1 cellular context compared by ENCODE assay signal in the genomic region with DNA sequence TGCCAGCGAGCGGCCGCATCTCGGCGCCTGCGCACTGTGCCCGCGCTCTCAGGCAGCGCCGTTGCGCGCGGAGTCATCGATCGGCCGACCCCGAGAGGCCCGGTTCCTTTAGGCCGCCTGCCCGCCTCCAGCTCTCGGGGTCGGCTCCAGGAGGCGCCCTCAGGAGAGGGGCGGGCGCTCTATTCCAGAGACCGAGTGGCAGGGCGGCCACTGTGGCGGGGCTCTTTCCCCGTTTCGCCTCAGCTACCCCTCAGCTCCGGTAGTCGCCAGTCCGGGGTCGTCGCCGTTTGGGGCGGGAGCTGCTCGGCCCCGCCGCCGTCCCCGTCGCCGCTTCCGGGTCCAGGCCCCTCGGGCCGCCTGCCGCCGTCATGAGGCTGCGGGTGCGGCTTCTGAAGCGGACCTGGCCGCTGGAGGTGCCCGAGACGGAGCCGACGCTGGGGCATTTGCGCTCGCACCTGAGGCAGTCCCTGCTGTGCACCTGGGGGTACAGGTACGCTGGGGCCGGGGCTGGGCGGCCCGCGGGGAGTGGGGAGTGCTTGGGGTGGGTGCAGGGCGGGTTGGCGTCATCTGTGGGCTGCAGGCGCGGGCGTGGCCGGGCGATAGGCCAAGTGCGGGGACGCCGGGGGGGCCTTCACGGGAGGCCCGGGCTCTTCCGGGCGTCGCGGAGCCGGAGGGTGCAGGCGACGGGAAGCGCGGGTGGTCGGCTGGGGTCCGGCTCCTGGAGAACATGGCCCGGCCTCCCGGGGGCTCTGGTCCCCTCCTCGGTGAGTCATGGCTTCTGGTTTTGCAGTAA.
A peak's percentile ranks its signal among the peaks of the same experiment; 100 is the strongest.
TF ChIP-seq lines count a peak whose summit lies in the region.

A gene (plus strand): TSS at position 177 of the 793 bp plus-strand sequence. CDS start 192 bp downstream, at position 369.

TF ChIP-seq in HEK293, 187 proteins besides CTCF, POLR2A, EP300 and RAD21 (continued from another document and continues in another):
- TF ChIP-seq ZBTB1 (tag by site-specific recombination; IDR thresholded peaks at IDR 0.05) (peak; percentile 87; the same call in 1 of the 2 replicates), SP2 (tag by site-specific recombination; IDR thresholded peaks at IDR 0.05) (peak; percentile 81), GLIS2 (tag by site-specific recombination; IDR thresholded peaks at IDR 0.05) (peak; percentile 99), ZNF223 (tag by site-specific recombination; IDR thresholded peaks at IDR 0.05) (peak; percentile 57; the same call in 1 of the 2 replicates), KLF10 (tag by site-specific recombination; IDR thresholded peaks at IDR 0.05) (0 out of 2 replicates have a peak, but pooled peaks have one; percentile 42), ZNF623 (tag by site-specific recombination; IDR thresholded peaks at IDR 0.05) (no peak), MYNN (tag by site-specific recombination; IDR thresholded peaks at IDR 0.05; ENCODE audit: borderline replicate concordance) (0 out of 2 replicates have a peak, but pooled peaks have one; percentile 25), ZBTB20 (tag by site-specific recombination; IDR thresholded peaks at IDR 0.05) (peak; percentile 74), ZFP69B (tag by site-specific recombination; IDR thresholded peaks at IDR 0.05) (peak; percentile 9; the same call in 1 of the 2 replicates), MZF1 (tag by site-specific recombination; IDR thresholded peaks at IDR 0.05; ENCODE audit: borderline replicate concordance) (peak; percentile 59; the same call in 1 of the 2 replicates), ZNF37A (tag by site-specific recombination; IDR thresholded peaks at IDR 0.05) (no peak), ZNF660 (tag by site-specific recombination; IDR thresholded peaks at IDR 0.05) (peak; percentile 62), ZSCAN30 (tag by site-specific recombination; IDR thresholded peaks at IDR 0.05) (peak; percentile 36; the same call in 1 of the 2 replicates), ZXDB (tag by site-specific recombination; IDR thresholded peaks at IDR 0.05) (peak; percentile 84), PRDM1 (tag by site-specific recombination; IDR thresholded peaks at IDR 0.05) (no peak), ZNF585B (tag by site-specific recombination; IDR thresholded peaks at IDR 0.05) (0 out of 2 replicates have a peak, but pooled peaks have one; percentile 12), ZNF501 (tag by site-specific recombination; IDR thresholded peaks at IDR 0.05) (peak; percentile 46; the same call in 1 of the 2 replicates), ZBTB8A (tag by site-specific recombination; IDR thresholded peaks at IDR 0.05) (peak; percentile 85), ZNF658 (tag by site-specific recombination; IDR thresholded peaks at IDR 0.05) (no peak), ZNF777 (tag by site-specific recombination; IDR thresholded peaks at IDR 0.05; ENCODE audit: borderline replicate concordance) (peak; percentile 52; the same call in 1 of the 2 replicates), ZNF544 (tag by site-specific recombination; IDR thresholded peaks at IDR 0.05) (no peak), ZNF121 (tag by site-specific recombination; IDR thresholded peaks at IDR 0.05) (0 out of 2 replicates have a peak, but pooled peaks have one; percentile 29), OSR2 (tag by site-specific recombination; IDR thresholded peaks at IDR 0.05) (peak; percentile 70), ZNF404 (tag by site-specific recombination; IDR thresholded peaks at IDR 0.05) (no peak), ZIC2 (tag by site-specific recombination; IDR thresholded peaks at IDR 0.05) (peak; percentile 82), ZNF335 (tag by site-specific recombination; conservative IDR thresholded peaks at IDR 0.05) (peak; percentile 99), KLF8 (tag by site-specific recombination; IDR thresholded peaks at IDR 0.05) (peak; percentile 83), ZNF114 (tag by site-specific recombination; IDR thresholded peaks at IDR 0.05) (no peak), ZBTB17 (tag by site-specific recombination; IDR thresholded peaks at IDR 0.05) (peak; percentile 94), KLF16 (tag by site-specific recombination; IDR thresholded peaks at IDR 0.05) (peak; percentile 46; the same call in 1 of the 2 replicates), ZNF549 (tag by site-specific recombination; IDR thresholded peaks at IDR 0.05) (no peak)
- TF ChIP-seq, protein P1, sequence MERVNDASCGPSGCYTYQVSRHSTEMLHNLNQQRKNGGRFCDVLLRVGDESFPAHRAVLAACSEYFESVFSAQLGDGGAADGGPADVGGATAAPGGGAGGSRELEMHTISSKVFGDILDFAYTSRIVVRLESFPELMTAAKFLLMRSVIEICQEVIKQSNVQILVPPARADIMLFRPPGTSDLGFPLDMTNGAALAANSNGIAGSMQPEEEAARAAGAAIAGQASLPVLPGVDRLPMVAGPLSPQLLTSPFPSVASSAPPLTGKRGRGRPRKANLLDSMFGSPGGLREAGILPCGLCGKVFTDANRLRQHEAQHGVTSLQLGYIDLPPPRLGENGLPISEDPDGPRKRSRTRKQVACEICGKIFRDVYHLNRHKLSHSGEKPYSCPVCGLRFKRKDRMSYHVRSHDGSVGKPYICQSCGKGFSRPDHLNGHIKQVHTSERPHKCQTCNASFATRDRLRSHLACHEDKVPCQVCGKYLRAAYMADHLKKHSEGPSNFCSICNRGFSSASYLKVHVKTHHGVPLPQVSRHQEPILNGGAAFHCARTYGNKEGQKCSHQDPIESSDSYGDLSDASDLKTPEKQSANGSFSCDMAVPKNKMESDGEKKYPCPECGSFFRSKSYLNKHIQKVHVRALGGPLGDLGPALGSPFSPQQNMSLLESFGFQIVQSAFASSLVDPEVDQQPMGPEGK (tag by site-specific recombination; IDR thresholded peaks at IDR 0.05), result peak; percentile 93
- TF ChIP-seq, protein P2, sequence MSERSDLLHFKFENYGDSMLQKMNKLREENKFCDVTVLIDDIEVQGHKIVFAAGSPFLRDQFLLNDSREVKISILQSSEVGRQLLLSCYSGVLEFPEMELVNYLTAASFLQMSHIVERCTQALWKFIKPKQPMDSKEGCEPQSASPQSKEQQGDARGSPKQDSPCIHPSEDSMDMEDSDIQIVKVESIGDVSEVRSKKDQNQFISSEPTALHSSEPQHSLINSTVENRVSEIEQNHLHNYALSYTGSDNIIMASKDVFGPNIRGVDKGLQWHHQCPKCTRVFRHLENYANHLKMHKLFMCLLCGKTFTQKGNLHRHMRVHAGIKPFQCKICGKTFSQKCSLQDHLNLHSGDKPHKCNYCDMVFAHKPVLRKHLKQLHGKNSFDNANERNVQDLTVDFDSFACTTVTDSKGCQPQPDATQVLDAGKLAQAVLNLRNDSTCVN (tag by site-specific recombination; optimal IDR thresholded peaks at IDR 0.05), result peak; percentile 99
- TF ChIP-seq, protein P3, sequence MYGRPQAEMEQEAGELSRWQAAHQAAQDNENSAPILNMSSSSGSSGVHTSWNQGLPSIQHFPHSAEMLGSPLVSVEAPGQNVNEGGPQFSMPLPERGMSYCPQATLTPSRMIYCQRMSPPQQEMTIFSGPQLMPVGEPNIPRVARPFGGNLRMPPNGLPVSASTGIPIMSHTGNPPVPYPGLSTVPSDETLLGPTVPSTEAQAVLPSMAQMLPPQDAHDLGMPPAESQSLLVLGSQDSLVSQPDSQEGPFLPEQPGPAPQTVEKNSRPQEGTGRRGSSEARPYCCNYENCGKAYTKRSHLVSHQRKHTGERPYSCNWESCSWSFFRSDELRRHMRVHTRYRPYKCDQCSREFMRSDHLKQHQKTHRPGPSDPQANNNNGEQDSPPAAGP (tag by site-specific recombination; IDR thresholded peaks at IDR 0.05), result 0 out of 2 replicates have a peak, but pooled peaks have one; percentile 74
- TF ChIP-seq, protein P4, sequence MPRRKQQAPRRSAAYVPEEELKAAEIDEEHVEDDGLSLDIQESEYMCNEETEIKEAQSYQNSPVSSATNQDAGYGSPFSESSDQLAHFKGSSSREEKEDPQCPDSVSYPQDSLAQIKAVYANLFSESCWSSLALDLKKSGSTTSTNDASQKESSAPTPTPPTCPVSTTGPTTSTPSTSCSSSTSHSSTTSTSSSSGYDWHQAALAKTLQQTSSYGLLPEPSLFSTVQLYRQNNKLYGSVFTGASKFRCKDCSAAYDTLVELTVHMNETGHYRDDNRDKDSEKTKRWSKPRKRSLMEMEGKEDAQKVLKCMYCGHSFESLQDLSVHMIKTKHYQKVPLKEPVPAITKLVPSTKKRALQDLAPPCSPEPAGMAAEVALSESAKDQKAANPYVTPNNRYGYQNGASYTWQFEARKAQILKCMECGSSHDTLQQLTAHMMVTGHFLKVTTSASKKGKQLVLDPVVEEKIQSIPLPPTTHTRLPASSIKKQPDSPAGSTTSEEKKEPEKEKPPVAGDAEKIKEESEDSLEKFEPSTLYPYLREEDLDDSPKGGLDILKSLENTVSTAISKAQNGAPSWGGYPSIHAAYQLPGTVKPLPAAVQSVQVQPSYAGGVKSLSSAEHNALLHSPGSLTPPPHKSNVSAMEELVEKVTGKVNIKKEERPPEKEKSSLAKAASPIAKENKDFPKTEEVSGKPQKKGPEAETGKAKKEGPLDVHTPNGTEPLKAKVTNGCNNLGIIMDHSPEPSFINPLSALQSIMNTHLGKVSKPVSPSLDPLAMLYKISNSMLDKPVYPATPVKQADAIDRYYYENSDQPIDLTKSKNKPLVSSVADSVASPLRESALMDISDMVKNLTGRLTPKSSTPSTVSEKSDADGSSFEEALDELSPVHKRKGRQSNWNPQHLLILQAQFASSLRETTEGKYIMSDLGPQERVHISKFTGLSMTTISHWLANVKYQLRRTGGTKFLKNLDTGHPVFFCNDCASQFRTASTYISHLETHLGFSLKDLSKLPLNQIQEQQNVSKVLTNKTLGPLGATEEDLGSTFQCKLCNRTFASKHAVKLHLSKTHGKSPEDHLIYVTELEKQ (tag by site-specific recombination; IDR thresholded peaks at IDR 0.05; ENCODE audit: borderline replicate concordance), result 0 out of 2 replicates have a peak, but pooled peaks have one; percentile 12
- TF ChIP-seq, protein P5, sequence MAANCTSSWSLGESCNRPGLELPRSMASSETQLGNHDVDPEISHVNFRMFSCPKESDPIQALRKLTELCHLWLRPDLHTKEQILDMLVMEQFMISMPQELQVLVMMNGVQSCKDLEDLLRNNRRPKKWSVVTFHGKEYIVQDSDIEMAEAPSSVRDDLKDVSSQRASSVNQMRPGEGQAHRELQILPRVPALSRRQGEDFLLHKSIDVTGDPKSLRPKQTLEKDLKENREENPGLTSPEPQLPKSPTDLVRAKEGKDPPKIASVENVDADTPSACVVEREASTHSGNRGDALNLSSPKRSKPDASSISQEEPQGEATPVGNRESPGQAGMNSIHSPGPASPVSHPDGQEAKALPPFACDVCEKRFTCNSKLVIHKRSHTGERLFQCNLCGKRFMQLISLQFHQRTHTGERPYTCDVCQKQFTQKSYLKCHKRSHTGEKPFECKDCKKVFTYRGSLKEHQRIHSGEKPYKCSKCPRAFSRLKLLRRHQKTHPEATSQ (tag by site-specific recombination; IDR thresholded peaks at IDR 0.05), result 0 out of 2 replicates have a peak, but pooled peaks have one; percentile 55
- TF ChIP-seq, protein P6, sequence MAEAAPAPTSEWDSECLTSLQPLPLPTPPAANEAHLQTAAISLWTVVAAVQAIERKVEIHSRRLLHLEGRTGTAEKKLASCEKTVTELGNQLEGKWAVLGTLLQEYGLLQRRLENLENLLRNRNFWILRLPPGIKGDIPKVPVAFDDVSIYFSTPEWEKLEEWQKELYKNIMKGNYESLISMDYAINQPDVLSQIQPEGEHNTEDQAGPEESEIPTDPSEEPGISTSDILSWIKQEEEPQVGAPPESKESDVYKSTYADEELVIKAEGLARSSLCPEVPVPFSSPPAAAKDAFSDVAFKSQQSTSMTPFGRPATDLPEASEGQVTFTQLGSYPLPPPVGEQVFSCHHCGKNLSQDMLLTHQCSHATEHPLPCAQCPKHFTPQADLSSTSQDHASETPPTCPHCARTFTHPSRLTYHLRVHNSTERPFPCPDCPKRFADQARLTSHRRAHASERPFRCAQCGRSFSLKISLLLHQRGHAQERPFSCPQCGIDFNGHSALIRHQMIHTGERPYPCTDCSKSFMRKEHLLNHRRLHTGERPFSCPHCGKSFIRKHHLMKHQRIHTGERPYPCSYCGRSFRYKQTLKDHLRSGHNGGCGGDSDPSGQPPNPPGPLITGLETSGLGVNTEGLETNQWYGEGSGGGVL (tag by site-specific recombination; IDR thresholded peaks at IDR 0.05), result peak; percentile 76
- TF ChIP-seq, protein P7, sequence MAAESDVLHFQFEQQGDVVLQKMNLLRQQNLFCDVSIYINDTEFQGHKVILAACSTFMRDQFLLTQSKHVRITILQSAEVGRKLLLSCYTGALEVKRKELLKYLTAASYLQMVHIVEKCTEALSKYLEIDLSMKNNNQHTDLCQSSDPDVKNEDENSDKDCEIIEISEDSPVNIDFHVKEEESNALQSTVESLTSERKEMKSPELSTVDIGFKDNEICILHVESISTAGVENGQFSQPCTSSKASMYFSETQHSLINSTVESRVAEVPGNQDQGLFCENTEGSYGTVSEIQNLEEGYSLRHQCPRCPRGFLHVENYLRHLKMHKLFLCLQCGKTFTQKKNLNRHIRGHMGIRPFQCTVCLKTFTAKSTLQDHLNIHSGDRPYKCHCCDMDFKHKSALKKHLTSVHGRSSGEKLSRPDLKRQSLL (tag by site-specific recombination; IDR thresholded peaks at IDR 0.05), result peak; percentile 97
- TF ChIP-seq, protein P8, sequence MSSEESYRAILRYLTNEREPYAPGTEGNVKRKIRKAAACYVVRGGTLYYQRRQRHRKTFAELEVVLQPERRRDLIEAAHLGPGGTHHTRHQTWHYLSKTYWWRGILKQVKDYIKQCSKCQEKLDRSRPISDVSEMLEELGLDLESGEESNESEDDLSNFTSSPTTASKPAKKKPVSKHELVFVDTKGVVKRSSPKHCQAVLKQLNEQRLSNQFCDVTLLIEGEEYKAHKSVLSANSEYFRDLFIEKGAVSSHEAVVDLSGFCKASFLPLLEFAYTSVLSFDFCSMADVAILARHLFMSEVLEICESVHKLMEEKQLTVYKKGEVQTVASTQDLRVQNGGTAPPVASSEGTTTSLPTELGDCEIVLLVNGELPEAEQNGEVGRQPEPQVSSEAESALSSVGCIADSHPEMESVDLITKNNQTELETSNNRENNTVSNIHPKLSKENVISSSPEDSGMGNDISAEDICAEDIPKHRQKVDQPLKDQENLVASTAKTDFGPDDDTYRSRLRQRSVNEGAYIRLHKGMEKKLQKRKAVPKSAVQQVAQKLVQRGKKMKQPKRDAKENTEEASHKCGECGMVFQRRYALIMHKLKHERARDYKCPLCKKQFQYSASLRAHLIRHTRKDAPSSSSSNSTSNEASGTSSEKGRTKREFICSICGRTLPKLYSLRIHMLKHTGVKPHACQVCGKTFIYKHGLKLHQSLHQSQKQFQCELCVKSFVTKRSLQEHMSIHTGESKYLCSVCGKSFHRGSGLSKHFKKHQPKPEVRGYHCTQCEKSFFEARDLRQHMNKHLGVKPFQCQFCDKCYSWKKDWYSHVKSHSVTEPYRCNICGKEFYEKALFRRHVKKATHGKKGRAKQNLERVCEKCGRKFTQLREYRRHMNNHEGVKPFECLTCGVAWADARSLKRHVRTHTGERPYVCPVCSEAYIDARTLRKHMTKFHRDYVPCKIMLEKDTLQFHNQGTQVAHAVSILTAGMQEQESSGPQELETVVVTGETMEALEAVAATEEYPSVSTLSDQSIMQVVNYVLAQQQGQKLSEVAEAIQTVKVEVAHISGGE (tag by site-specific recombination; conservative IDR thresholded peaks at IDR 0.05; ENCODE audit: low read depth), result peak; percentile 59
